Comparison of ENCODE assay signal across 13 cellular contexts in the genomic region with DNA sequence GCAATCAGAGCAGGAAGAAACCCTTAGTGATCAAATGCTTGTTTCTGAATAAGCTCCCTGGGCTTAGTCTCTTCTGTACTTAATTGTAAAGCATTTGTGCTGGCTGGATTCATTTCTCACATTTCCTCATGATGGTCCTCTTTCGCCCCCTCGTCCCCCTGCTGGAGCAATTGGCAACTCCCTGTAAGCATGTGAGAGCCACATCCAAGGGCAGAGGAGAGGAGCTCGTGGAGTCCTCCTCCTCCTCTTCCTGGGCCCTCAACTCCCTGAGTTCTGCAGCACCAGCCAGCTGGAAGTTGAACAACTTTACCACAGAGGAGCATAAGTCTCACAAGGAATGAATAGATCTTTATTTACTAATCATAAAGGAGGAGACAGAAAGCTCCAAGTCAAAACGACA. TPM values are rescaled to one million over a fixed set of nuclear protein-coding genes. Genes with fewer than 3 reads are reported as not detected.
A peak's percentile ranks its signal among the peaks of the same experiment; 100 is the strongest.
DNase-seq lines count a peak whose midpoint lies in the region; ATAC-seq and TF ChIP-seq lines count a peak whose summit lies in the region.
"Had no signal": no experiment of that assay in that cellular context is flagged by ENCODE, and none has a peak within 500 bp of the region (broad histone marks: within the 10 kb centered on the region; RNA-seq: fewer than 3 reads in every experiment).

No MANE protein-coding gene starts in this region.

- no peaks in the 10 kb centered on the region for H3K9me2 ChIP-seq in Loucy (replicated peaks; ENCODE audit: low read depth, low read length)

- H3K36me3 Mint-ChIP-seq in nephron progenitor cell (ENCODE audit: low read depth): peaks cover 6% of the 10 kb centered on the region
- peaks cover 0 to 36% (median 19%) of the 10 kb centered on the region in 5 donors for H3K36me3 Mint-ChIP-seq in naive thymus-derived CD4-positive, alpha-beta T cell

- H3K27me3 Mint-ChIP-seq in nephron progenitor cell (ENCODE audit: low read depth, poor library complexity): peaks cover 4% of the 10 kb centered on the region
- no peaks in the 10 kb centered on the region for H3K27me3 Mint-ChIP-seq in naive thymus-derived CD4-positive, alpha-beta T cell

- no peaks in the 10 kb centered on the region for H3K36me3 ChIP-seq in Loucy (ENCODE audit: insufficient read depth, low read length)
- H3K36me3 ChIP-seq in mammary epithelial cell (ENCODE audit: insufficient read depth, low read length): peaks cover 2% of the 10 kb centered on the region
- H3K36me3 ChIP-seq in naive thymus-derived CD4-positive, alpha-beta T cell (ENCODE audit: control insufficient read depth in 2 of 3, insufficient read depth in 3 of 3, low read length in 3 of 3): peaks cover 0 to 27% (median 7%) of the 10 kb centered on the region in 3 experiments
- H3K36me3 ChIP-seq: BLaER1 treated with 17β-estradiol and CSF1 and Interleukin-3, amounts not matched to agents 10 nM and 100 nM; sigmoid colon; SJSA1 had no signal

- no peak overlapping the region for H3K9ac ChIP-seq in Loucy (ENCODE audit: low read depth, low read length, poor library complexity, severe bottlenecking)
- no peak overlapping the region for H3K9ac ChIP-seq in mammary epithelial cell (ENCODE audit: insufficient read depth, low read length)
- H3K9ac ChIP-seq: BLaER1 treated with 17β-estradiol and CSF1 and Interleukin-3, amounts not matched to agents 10 nM and 100 nM had no signal

- no peak overlapping the region for H3K27ac Mint-ChIP-seq in nephron progenitor cell
- no peak overlapping the region for H3K27ac Mint-ChIP-seq in naive thymus-derived CD4-positive, alpha-beta T cell

- WGBS in mammary epithelial cell (ENCODE audit: low coverage, missing lambda C conversion rate): 16% methylated on average over 3 of the region's 4 CpGs

- H3K79me2 ChIP-seq in Loucy (ENCODE audit: insufficient read depth, low read length): no peaks in the 10 kb centered on the region
- H3K79me2 ChIP-seq in mammary epithelial cell (ENCODE audit: insufficient read depth, low read length): no peaks in the 10 kb centered on the region

- no peaks in the 10 kb centered on the region for H3F3A ChIP-seq in Loucy (ENCODE audit: low read depth)

- peak; percentile 52 for DNase-seq in NCI-H2171 treated with DMSO at 0.1 percent for 48 hours (lab: John Stamatoyannopoulos, UW)
- no peak for DNase-seq in NCI-H2171 (lab: John Stamatoyannopoulos, UW)
- DNase-seq in mammary epithelial cell: no peak
- peak; percentile 42 for DNase-seq in nephron progenitor cell
- no peak for DNase-seq in naive thymus-derived CD4-positive, alpha-beta T cell
- DNase-seq in DMS153 treated with DMSO at 0.1 percent for 48 hours (lab: John Stamatoyannopoulos, UW; ENCODE audit: unreplicated experiment): no peak
- DNase-seq: HCEC 1CT, sigmoid colon had no signal

- H3K4me1 Mint-ChIP-seq in nephron progenitor cell: peaks cover 7% of the 10 kb centered on the region
- H3K4me1 Mint-ChIP-seq in naive thymus-derived CD4-positive, alpha-beta T cell: peaks cover 0 to 6% (median 0%) of the 10 kb centered on the region in 7 donors

- H4K20me1 ChIP-seq in Loucy (ENCODE audit: insufficient read depth, low read length, poor library complexity, severe bottlenecking) (no peaks in the 10 kb centered on the region), mammary epithelial cell (ENCODE audit: insufficient read depth, low read length) (no peaks in the 10 kb centered on the region)
- H4K20me1 ChIP-seq: BLaER1 treated with 17β-estradiol and CSF1 and Interleukin-3, amounts not matched to agents 10 nM and 100 nM had no signal

- dilution Hi-C loops in mammary epithelial cell (cut with HindIII; ENCODE audit: low sequenced_read_pairs): loop anchor here (5.0 kb wide), 1 partner anchor 45 kb away; no protein-coding TSS in a partner anchor

- H3K4me2 ChIP-seq in Loucy (ENCODE audit: low read depth, low read length, poor library complexity, severe bottlenecking) (no peak overlapping the region), mammary epithelial cell (ENCODE audit: insufficient read depth, low read depth, low read length) (no peak overlapping the region)
- H3K4me2 ChIP-seq: BLaER1 treated with 17β-estradiol and CSF1 and Interleukin-3, amounts not matched to agents 10 nM and 100 nM had no signal

- no peak overlapping the region for H3K27ac ChIP-seq in mammary epithelial cell (ENCODE audit: insufficient read depth, low read depth, low read length)
- no peak overlapping the region for H3K27ac ChIP-seq in naive thymus-derived CD4-positive, alpha-beta T cell (ENCODE audit: low read depth, low read length)
- H3K27ac ChIP-seq: BLaER1 treated with 17β-estradiol and CSF1 and Interleukin-3, amounts not matched to agents 10 nM and 100 nM; sigmoid colon; SJSA1 had no signal

- no peaks in the 10 kb centered on the region for H3K9me3 ChIP-seq in Loucy (ENCODE audit: insufficient read depth, low read depth, low read length)
- no peaks in the 10 kb centered on the region for H3K9me3 ChIP-seq in mammary epithelial cell (replicated peaks; ENCODE audit: insufficient read depth, low read length)
- no peaks in the 10 kb centered on the region for H3K9me3 ChIP-seq in naive thymus-derived CD4-positive, alpha-beta T cell (ENCODE audit: control insufficient read depth in 2 of 3, low read length in 3 of 3)
- H3K9me3 ChIP-seq: BLaER1 treated with 17β-estradiol and CSF1 and Interleukin-3, amounts not matched to agents 10 nM and 100 nM; SJSA1 had no signal

- no peaks in the 10 kb centered on the region for H3K27me3 ChIP-seq in Loucy (ENCODE audit: insufficient read depth, low read length, poor library complexity, severe bottlenecking)
- no peaks in the 10 kb centered on the region for H3K27me3 ChIP-seq in mammary epithelial cell (ENCODE audit: insufficient read depth, low read length)
- H3K27me3 ChIP-seq in naive thymus-derived CD4-positive, alpha-beta T cell (ENCODE audit: control insufficient read depth in 2 of 2, insufficient read depth in 2 of 2, low read length in 2 of 2): no peaks in the 10 kb centered on the region
- H3K27me3 ChIP-seq: BLaER1 treated with 17β-estradiol and CSF1 and Interleukin-3, amounts not matched to agents 10 nM and 100 nM; dorsolateral prefrontal cortex; sigmoid colon; SJSA1 had no signal

- in situ Hi-C loops in mammary epithelial cell (cut with MboI; ENCODE audit: low sequenced_read_pairs in 2 of 2): no loop called here

- H2AFZ ChIP-seq in Loucy (ENCODE audit: low read length) (no peak overlapping the region), mammary epithelial cell (ENCODE audit: low read depth, low read length) (peak overlapping the region; percentile 31)

- intact Hi-C loops in mammary epithelial cell (cut with micrococcal nuclease): no loop called here
- intact Hi-C loops in naive thymus-derived CD4-positive, alpha-beta T cell (cut with micrococcal nuclease): no loop called here

- POLR2A ChIA-PET in naive thymus-derived CD4-positive, alpha-beta T cell (lab: Charles Lee): no interaction called here

- H3K4me3 Mint-ChIP-seq in nephron progenitor cell: no peak overlapping the region
- H3K4me3 Mint-ChIP-seq in naive thymus-derived CD4-positive, alpha-beta T cell: no peak overlapping the region

- H3K4me3 ChIP-seq in Loucy (ENCODE audit: low read length, poor library complexity, severe bottlenecking) (no peak overlapping the region), mammary epithelial cell (replicated peaks in 1 of 3; ENCODE audit: insufficient read depth in 1 of 3, low read depth in 2 of 3, low read length in 3 of 3) (no peak overlapping the region)
- H3K4me3 ChIP-seq in naive thymus-derived CD4-positive, alpha-beta T cell (ENCODE audit: low read length): no peak overlapping the region
- H3K4me3 ChIP-seq: BLaER1 treated with 17β-estradiol and CSF1 and Interleukin-3, amounts not matched to agents 10 nM and 100 nM; dorsolateral prefrontal cortex; sigmoid colon; SJSA1 had no signal

- TF ChIP-seq CTCF in Loucy (conservative IDR thresholded peaks at IDR 0.05; ENCODE audit: low read length) (peak; percentile 40; the same call in 1 of the 2 replicates), mammary epithelial cell (conservative IDR thresholded peaks at IDR 0.05 in 1 of 2, IDR thresholded peaks at IDR 0.05 in 1 of 2; ENCODE audit: extremely low read depth in 1 of 2, insufficient read depth in 1 of 2, low read depth in 1 of 2, low read length in 2 of 2) (peak in 1 of 2 donors; percentile 20), nephron progenitor cell (IDR thresholded peaks at IDR 0.05) (peak; percentile 38)

- no peaks in the 10 kb centered on the region for H3K9me3 Mint-ChIP-seq in nephron progenitor cell
- no peaks in the 10 kb centered on the region for H3K9me3 Mint-ChIP-seq in naive thymus-derived CD4-positive, alpha-beta T cell

- no peak for ATAC-seq in naive thymus-derived CD4-positive, alpha-beta T cell
- no peak for ATAC-seq in GM19395 (IDR thresholded peaks at IDR 0.05; ENCODE audit: unreplicated experiment)

- H3K4me1 ChIP-seq in Loucy (ENCODE audit: insufficient read depth, low read length, poor library complexity, severe bottlenecking) (no peaks in the 10 kb centered on the region), mammary epithelial cell (ENCODE audit: insufficient read depth, low read length) (no peaks in the 10 kb centered on the region)
- no peaks in the 10 kb centered on the region for H3K4me1 ChIP-seq in naive thymus-derived CD4-positive, alpha-beta T cell (ENCODE audit: control insufficient read depth in 2 of 2, insufficient read depth in 2 of 2, low read length in 2 of 2)
- H3K4me1 ChIP-seq: BLaER1 treated with 17β-estradiol and CSF1 and Interleukin-3, amounts not matched to agents 10 nM and 100 nM; sigmoid colon; SJSA1 had no signal

- CTCF ChIA-PET in mammary epithelial cell (lab: Charles Lee; ENCODE audit: low non-redundant PET): interaction anchor here (0.6 kb wide), 2 partner anchors 375 to 572 kb away, joined by 3 to 4 read pairs; no protein-coding TSS in a partner anchor
- CTCF ChIA-PET in naive thymus-derived CD4-positive, alpha-beta T cell (lab: Charles Lee): interaction anchor here (1.5 kb wide), 1 partner anchor 69 kb away, joined by 3 read pairs; no protein-coding TSS in a partner anchor

- no TSS peak for BruUV-seq in mammary epithelial cell (replicated peaks; lab: Mats Ljungman, UMichigan)

RNA-seq across cellular contexts. Expression of a gene that starts 12.6 kb away (rescaled TPM):
- 1 to 10 TPM; 4.8 to 7.2 TPM for total RNA-seq in mammary epithelial cell
- 4.4 TPM for polyA plus RNA-seq in mammary epithelial cell
- 3.4 TPM for polyA minus RNA-seq in mammary epithelial cell
- 1 to 10 TPM; 1.5 to 6.7 (median 2.9) TPM for total RNA-seq in naive thymus-derived CD4-positive, alpha-beta T cell
- 1 to 10 TPM; 6.9 to 8.9 TPM for polyA plus RNA-seq in naive thymus-derived CD4-positive, alpha-beta T cell

Comparison
In these comparisons a context has a peak if more than half of its experiments do, and no peak if none do; other contexts are left out.
1. DNase-seq: peak in NCI-H2171 treated with DMSO at 0.1 percent for 48 hours (single experiment) and nephron progenitor cell (single experiment); none in NCI-H2171 (single experiment), mammary epithelial cell (single experiment), naive thymus-derived CD4-positive, alpha-beta T cell (0 of 9) and DMS153 treated with DMSO at 0.1 percent for 48 hours (single experiment).